Comparison of ENCODE assay signal across 8 cellular contexts in the genomic region with DNA sequence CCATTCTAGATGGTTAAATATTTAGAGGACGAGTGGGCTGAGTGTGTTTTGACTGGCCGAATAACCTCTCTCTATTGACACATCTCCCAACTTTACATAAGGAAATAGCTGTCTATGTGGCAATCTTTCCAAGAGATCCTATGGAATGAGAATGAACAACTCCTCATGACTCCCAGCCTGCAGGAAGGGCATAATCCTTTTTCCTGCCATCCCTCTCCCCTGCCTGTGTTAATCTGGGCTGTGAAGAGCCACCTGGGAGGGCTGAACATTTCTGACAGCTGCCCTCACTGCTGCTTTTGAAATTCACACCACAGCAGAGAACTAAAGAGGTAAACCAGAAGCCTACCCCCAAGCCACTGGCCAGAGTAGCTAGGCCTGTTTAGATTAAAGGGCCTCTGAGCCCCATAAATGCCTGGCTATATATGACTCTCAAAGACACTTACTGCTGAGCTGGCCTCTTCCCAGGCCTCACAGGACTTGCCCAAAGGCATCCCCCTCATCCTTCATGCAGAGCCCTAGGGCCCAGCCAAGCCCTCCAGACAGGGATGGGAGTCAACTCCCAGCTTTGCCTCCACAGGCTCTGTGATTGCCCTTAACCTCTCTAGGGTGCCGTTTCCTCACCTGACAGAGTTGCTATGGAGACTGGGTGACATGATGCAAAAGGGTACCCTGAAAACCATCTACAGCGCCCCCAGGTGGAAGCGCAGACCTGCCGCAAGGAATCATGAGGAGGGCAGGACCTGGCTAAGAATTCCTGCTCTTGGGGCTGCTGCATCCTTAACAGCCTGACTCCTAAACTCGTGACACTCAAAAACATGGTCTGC. TPM values are rescaled to one million over a fixed set of nuclear protein-coding genes. Genes with fewer than 3 reads are reported as not detected.
DNase-seq lines count a peak whose midpoint lies in the region; ATAC-seq and TF ChIP-seq lines count a peak whose summit lies in the region.

No MANE protein-coding gene starts in this region.

- intact Hi-C loops in left ventricle myocardium inferior (cut with micrococcal nuclease), result no loop called here
- intact Hi-C loops in left cardiac atrium (cut with DNase I), result no loop called here

- no peaks in the 10 kb centered on the region for H3K27me3 ChIP-seq in left ventricle myocardium inferior (ENCODE audit: low read depth)
- no peaks in the 10 kb centered on the region for H3K27me3 ChIP-seq in NT2/D1 (ENCODE audit: insufficient read depth, insufficient read length)
- H3K27me3 ChIP-seq in foreskin keratinocyte, result no peaks in the 10 kb centered on the region
- no peaks in the 10 kb centered on the region for H3K27me3 ChIP-seq in thoracic aorta (replicated peaks; ENCODE audit: insufficient read depth)

- no peak for DNase-seq in left ventricle myocardium inferior
- DNase-seq in left cardiac atrium, result no peak
- peak; percentile 75 for DNase-seq in NT2/D1 (ENCODE audit: low read depth, low spot score)
- DNase-seq in foreskin keratinocyte, result peak; percentile 54 to 68
- no peak for DNase-seq in thoracic aorta (ENCODE audit: low spot score)
- no peak for DNase-seq in cerebellar cortex (ENCODE audit: low spot score)

- peak; percentile 19 for TF ChIP-seq CTCF in left ventricle myocardium inferior (IDR thresholded peaks at IDR 0.05; ENCODE audit: borderline replicate concordance)
- TF ChIP-seq CTCF in foreskin keratinocyte (conservative IDR thresholded peaks at IDR 0.05), result peak; percentile 42
- no peak for TF ChIP-seq CTCF in thoracic aorta (IDR thresholded peaks at IDR 0.05)

- peaks cover 18% of the 10 kb centered on the region for H3K4me1 ChIP-seq in left ventricle myocardium inferior
- H3K4me1 ChIP-seq in NT2/D1 (ENCODE audit: insufficient read depth, insufficient read length), result peaks cover 33% of the 10 kb centered on the region
- peaks cover 5% of the 10 kb centered on the region for H3K4me1 ChIP-seq in foreskin keratinocyte
- H3K4me1 ChIP-seq in thoracic aorta (ENCODE audit: control insufficient read depth in 1 of 2, low read depth in 2 of 2), result peaks cover 29 to 84% of the 10 kb centered on the region in 2 donors

- H3K27ac ChIP-seq in left ventricle myocardium inferior (replicated peaks) (peak overlapping the region; percentile 10), foreskin keratinocyte (no peak overlapping the region), thoracic aorta (peak overlapping the region; percentile 54 to 62)

- ATAC-seq in left cardiac atrium, result no peak
- ATAC-seq in foreskin keratinocyte, result no peak
- no peak for ATAC-seq in thoracic aorta (ENCODE audit: insufficient number of reproducible peaks, low FRiP score, low read depth)
- ATAC-seq in HG03159 (IDR thresholded peaks at IDR 0.05; ENCODE audit: unreplicated experiment), result no peak
- ATAC-seq in HG03439 (IDR thresholded peaks at IDR 0.05; ENCODE audit: unreplicated experiment), result no peak

- no peak overlapping the region for H3K9ac ChIP-seq in NT2/D1 (ENCODE audit: insufficient read length, low read depth)

- H3K9me3 ChIP-seq in left ventricle myocardium inferior (replicated peaks) (no peaks in the 10 kb centered on the region), NT2/D1 (ENCODE audit: insufficient read depth, low read length) (no peaks in the 10 kb centered on the region), thoracic aorta (no peaks in the 10 kb centered on the region)

- H3K4me3 ChIP-seq in left ventricle myocardium inferior, result no peak overlapping the region
- no peak overlapping the region for H3K4me3 ChIP-seq in NT2/D1 (ENCODE audit: insufficient read length, low read depth)
- H3K4me3 ChIP-seq in thoracic aorta, result no peak overlapping the region

- H3K36me3 ChIP-seq in left ventricle myocardium inferior, result peaks cover 28% of the 10 kb centered on the region
- peaks cover 31% of the 10 kb centered on the region for H3K36me3 ChIP-seq in NT2/D1 (ENCODE audit: insufficient read depth, insufficient read length, low read length)
- no peaks in the 10 kb centered on the region for H3K36me3 ChIP-seq in thoracic aorta

RNA-seq across cellular contexts. Expression of a gene that starts 42.0 kb away (rescaled TPM):
- 14.4 TPM for total RNA-seq in left ventricle myocardium inferior
- 10 to 100 TPM in 1 of 2 donors, 1 to 10 TPM in 1; 9.5 to 10.3 TPM for total RNA-seq in left cardiac atrium
- 21.5 and 23.3 TPM in 2 replicates for total RNA-seq in foreskin keratinocyte
- polyA plus RNA-seq in foreskin keratinocyte, result 18.7 and 18.8 TPM in 2 replicates
- 10 to 100 TPM; 35.2 to 55.2 TPM for total RNA-seq in thoracic aorta

Comparison
In these comparisons a context has a peak if more than half of its experiments do, and no peak if none do; other contexts are left out.
1. DNase-seq: peak in NT2/D1 (single experiment) and foreskin keratinocyte (2 of 2); none in left ventricle myocardium inferior (single experiment), left cardiac atrium (single experiment), thoracic aorta (single experiment) and cerebellar cortex (single experiment).